Comparison of ENCODE assay signal across 1 cellular context in the genomic region with DNA sequence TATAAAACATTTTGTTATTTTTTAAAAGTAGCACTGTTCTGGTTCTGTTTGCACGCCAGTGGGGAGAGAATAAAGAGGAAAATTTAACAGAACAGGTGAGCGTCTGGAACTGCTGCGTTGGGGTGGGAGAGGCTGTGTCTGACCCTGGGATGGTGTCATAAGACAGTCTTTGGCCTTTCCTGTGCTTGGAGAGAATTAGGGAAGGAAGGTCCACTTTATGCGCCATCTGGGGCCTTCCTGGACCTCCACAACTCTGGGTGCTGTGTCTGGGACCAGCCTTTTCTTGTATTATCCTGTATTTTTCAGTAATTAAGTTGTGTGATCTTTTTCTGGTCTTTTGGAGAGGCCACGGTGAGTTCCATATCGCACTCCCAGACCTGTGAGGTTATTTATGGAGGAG.
TF ChIP-seq lines count a peak whose summit lies in the region.

No MANE protein-coding gene starts in this region.

TF ChIP-seq in IMR-90, 13 proteins besides CTCF, POLR2A, EP300 and RAD21:
- TF ChIP-seq BHLHE40 (IDR thresholded peaks at IDR 0.05; ENCODE audit: low read depth, low read length) (no peak), FOS (IDR thresholded peaks at IDR 0.05; ENCODE audit: low read depth, low read length) (no peak), RCOR1 (IDR thresholded peaks at IDR 0.05; ENCODE audit: insufficient replicate concordance, low read length) (no peak), CEBPB (IDR thresholded peaks at IDR 0.05; ENCODE audit: low read depth, low read length) (no peak), SMC3 (IDR thresholded peaks at IDR 0.05; ENCODE audit: low read depth, low read length) (no peak), MAFK (IDR thresholded peaks at IDR 0.05; ENCODE audit: low read depth, low read length) (no peak), RFX5 (IDR thresholded peaks at IDR 0.05; ENCODE audit: low read depth, low read length) (no peak), NFE2L2 (IDR thresholded peaks at IDR 0.05; ENCODE audit: low read depth, low read length) (no peak), USF2 (IDR thresholded peaks at IDR 0.05; ENCODE audit: low read depth, low read length) (no peak), MXI1 (IDR thresholded peaks at IDR 0.05; ENCODE audit: borderline replicate concordance, low read depth, low read length) (no peak), MAZ (IDR thresholded peaks at IDR 0.05; ENCODE audit: borderline replicate concordance, low read depth, low read length) (no peak), CHD1 (IDR thresholded peaks at IDR 0.05; ENCODE audit: low read depth, low read length) (no peak)
- TF ChIP-seq, protein P1, sequence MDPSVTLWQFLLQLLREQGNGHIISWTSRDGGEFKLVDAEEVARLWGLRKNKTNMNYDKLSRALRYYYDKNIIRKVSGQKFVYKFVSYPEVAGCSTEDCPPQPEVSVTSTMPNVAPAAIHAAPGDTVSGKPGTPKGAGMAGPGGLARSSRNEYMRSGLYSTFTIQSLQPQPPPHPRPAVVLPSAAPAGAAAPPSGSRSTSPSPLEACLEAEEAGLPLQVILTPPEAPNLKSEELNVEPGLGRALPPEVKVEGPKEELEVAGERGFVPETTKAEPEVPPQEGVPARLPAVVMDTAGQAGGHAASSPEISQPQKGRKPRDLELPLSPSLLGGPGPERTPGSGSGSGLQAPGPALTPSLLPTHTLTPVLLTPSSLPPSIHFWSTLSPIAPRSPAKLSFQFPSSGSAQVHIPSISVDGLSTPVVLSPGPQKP (IDR thresholded peaks at IDR 0.05; ENCODE audit: borderline replicate concordance, low read depth, low read length), result no peak
